ENCODE assay signal across 8 cellular contexts in the genomic region with DNA sequence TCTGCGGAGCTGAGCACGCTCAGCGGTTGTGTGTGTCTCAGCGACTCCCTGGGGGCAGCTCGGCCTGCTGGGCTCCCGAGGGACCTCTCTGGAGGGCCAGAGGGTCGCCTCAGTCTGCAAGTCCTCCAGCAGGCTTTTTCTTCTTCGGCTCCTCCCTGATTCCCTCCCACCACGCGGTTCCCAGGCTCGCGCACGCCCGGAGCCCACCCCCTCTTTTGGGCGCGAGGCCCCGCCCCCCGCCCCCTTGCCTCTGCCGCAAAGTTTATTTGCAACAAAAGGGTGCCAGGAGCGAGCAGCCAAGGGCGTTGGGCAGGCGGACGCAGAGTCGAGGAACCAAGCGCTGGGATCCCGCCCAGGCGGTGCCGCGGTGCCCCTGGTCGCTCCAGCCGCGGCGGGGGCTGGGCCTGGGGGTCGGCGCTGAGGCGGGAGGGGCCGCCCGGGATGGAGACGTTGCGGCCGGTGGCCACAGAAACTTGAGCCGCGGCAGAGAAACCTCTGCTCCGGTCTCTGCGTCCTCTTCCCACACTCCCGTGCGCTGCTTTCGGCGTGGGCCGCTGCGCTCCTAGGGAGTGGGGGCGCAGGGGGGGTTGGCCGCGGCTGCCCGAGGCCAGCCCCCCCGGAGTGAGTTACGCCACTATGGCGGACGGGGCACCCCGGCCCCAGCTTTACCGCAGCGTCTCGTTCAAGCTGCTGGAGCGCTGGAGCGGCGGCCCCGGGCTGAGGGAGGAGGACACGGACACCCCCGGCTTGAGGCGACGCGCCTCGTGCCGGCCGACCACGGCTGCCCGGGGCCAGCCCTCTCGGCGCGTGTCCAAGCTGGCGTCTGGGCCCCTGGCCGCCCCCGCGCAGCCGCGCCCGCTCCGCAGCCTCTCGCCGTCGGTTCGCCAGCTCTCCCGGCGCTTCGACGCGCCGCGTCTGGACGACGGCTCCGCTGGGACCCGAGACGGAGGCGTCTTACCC. TPM values are rescaled to one million over a fixed set of nuclear protein-coding genes. Genes with fewer than 3 reads are reported as not detected.
DNase-seq lines count a peak whose midpoint lies in the region; ATAC-seq and TF ChIP-seq lines count a peak whose summit lies in the region.

A gene with protein sequence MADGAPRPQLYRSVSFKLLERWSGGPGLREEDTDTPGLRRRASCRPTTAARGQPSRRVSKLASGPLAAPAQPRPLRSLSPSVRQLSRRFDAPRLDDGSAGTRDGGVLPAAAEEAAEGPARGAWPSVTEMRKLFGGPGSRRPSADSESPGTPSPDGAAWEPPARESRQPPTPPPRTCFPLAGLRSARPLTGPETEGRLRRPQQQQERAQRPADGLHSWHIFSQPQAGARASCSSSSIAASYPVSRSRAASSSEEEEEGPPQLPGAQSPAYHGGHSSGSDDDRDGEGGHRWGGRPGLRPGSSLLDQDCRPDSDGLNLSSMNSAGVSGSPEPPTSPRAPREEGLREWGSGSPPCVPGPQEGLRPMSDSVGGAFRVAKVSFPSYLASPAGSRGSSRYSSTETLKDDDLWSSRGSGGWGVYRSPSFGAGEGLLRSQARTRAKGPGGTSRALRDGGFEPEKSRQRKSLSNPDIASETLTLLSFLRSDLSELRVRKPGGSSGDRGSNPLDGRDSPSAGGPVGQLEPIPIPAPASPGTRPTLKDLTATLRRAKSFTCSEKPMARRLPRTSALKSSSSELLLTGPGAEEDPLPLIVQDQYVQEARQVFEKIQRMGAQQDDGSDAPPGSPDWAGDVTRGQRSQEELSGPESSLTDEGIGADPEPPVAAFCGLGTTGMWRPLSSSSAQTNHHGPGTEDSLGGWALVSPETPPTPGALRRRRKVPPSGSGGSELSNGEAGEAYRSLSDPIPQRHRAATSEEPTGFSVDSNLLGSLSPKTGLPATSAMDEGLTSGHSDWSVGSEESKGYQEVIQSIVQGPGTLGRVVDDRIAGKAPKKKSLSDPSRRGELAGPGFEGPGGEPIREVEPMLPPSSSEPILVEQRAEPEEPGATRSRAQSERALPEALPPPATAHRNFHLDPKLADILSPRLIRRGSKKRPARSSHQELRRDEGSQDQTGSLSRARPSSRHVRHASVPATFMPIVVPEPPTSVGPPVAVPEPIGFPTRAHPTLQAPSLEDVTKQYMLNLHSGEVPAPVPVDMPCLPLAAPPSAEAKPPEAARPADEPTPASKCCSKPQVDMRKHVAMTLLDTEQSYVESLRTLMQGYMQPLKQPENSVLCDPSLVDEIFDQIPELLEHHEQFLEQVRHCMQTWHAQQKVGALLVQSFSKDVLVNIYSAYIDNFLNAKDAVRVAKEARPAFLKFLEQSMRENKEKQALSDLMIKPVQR (N-terminal part only) (plus strand): TSS at position 274 of the 960 bp plus-strand sequence. CDS start 363 bp downstream, at position 637.

- no peak within 1 kb of the TSS; the same call in 1 of the 2 replicates for H2AFZ ChIP-seq in OCI-LY1 (ENCODE audit: low read length)
- peak within 1 kb of the TSS; percentile 60 for H2AFZ ChIP-seq in neuron (ENCODE audit: low read depth, low read length)

- no peaks in the 10 kb centered on the region for H3K9me2 ChIP-seq in OCI-LY1 (ENCODE audit: low read depth, low read length)

- TF ChIP-seq CTCF in OCI-LY1 (IDR thresholded peaks at IDR 0.05; ENCODE audit: low read length), result no peak
- TF ChIP-seq CTCF in upper lobe of right lung (IDR thresholded peaks at IDR 0.05), result no peak

- H3K27me3 ChIP-seq in CD4-positive, alpha-beta memory T cell (ENCODE audit: insufficient read depth, low read length), result no peaks in the 10 kb centered on the region
- H3K27me3 ChIP-seq in OCI-LY1 (ENCODE audit: insufficient read depth, low read length), result no peaks in the 10 kb centered on the region
- H3K27me3 ChIP-seq in neuron (ENCODE audit: insufficient read depth, low read length), result no peaks in the 10 kb centered on the region
- H3K27me3 ChIP-seq in upper lobe of right lung, result no peaks in the 10 kb centered on the region

- peaks cover 7 to 15% of the 10 kb centered on the region in 2 donors for H3K27me3 Mint-ChIP-seq in CD4-positive, alpha-beta memory T cell
- peaks cover 48% of the 10 kb centered on the region for H3K27me3 Mint-ChIP-seq in activated naive CD8-positive, alpha-beta T cell treated with anti-CD3 and anti-CD28 coated beads, Interleukin-2, amount 10 ng/mL, durations not matched to agents 7 days and 5 days

- peak in 3 of 5 donors; percentile 15 to 35 (median 22) for DNase-seq in CD4-positive, alpha-beta memory T cell
- DNase-seq in activated naive CD8-positive, alpha-beta T cell treated with anti-CD3 and anti-CD28 coated beads, Interleukin-2, amount 10 ng/mL, durations not matched to agents 7 days and 5 days, result peak; percentile 56
- DNase-seq in germinal center (ENCODE audit: low spot score) (peak; percentile 65), upper lobe of right lung (peak; percentile 89)

- intact Hi-C loops in CD4-positive, alpha-beta memory T cell (cut with micrococcal nuclease), result no loop called here
- intact Hi-C loops in upper lobe of right lung (cut with DNase I), result loop anchor here (5.0 kb wide), 1 partner anchor 39 kb away; no protein-coding TSS in a partner anchor

- H3K9me3 ChIP-seq in CD4-positive, alpha-beta memory T cell (ENCODE audit: control insufficient read depth in 1 of 2, low read length in 2 of 2), result no peaks in the 10 kb centered on the region
- H3K9me3 ChIP-seq in OCI-LY1 (ENCODE audit: low read length), result no peaks in the 10 kb centered on the region
- peaks cover 1% of the 10 kb centered on the region for H3K9me3 ChIP-seq in neuron (ENCODE audit: low read length)
- no peaks in the 10 kb centered on the region for H3K9me3 ChIP-seq in upper lobe of right lung

- no peaks in the 10 kb centered on the region for H3K36me3 Mint-ChIP-seq in CD4-positive, alpha-beta memory T cell
- H3K36me3 Mint-ChIP-seq in activated naive CD8-positive, alpha-beta T cell treated with anti-CD3 and anti-CD28 coated beads, Interleukin-2, amount 10 ng/mL, durations not matched to agents 7 days and 5 days, result no peaks in the 10 kb centered on the region

- H3K4me1 Mint-ChIP-seq in CD4-positive, alpha-beta memory T cell, result peaks cover 6 to 18% (median 11%) of the 10 kb centered on the region in 4 donors
- H3K4me1 Mint-ChIP-seq in activated naive CD8-positive, alpha-beta T cell treated with anti-CD3 and anti-CD28 coated beads, Interleukin-2, amount 10 ng/mL, durations not matched to agents 7 days and 5 days, result peaks cover 7% of the 10 kb centered on the region

- ATAC-seq in GM19438 (IDR thresholded peaks at IDR 0.05; ENCODE audit: low read depth, unreplicated experiment), result peak; percentile 47
- peak; percentile 14 for ATAC-seq in HG03571 (IDR thresholded peaks at IDR 0.05; ENCODE audit: unreplicated experiment)
- ATAC-seq in activated naive CD8-positive, alpha-beta T cell treated with anti-CD3 and anti-CD28 coated beads, Interleukin-2, amount 10 ng/mL, durations not matched to agents 7 days and 5 days (ENCODE audit: low read depth), result peak; percentile 13
- peak; percentile 37 for ATAC-seq in upper lobe of right lung

- H3K79me2 ChIP-seq in OCI-LY1 (ENCODE audit: insufficient read depth, low read length), result no peaks in the 10 kb centered on the region

- CTCF ChIA-PET in CD4-positive, alpha-beta memory T cell (lab: Charles Lee; ENCODE audit: partially characterized antibody), result interaction anchor here (1.2 to 7.3 kb wide), 10 partner anchors 8 to 353 kb away, joined by 3 to 110 read pairs (median 9); no protein-coding TSS in a partner anchor

- no peaks in the 10 kb centered on the region for H4K20me1 ChIP-seq in OCI-LY1 (ENCODE audit: insufficient read depth, low read length)

- peak within 1 kb of the TSS; percentile 23 to 58 for H3K4me3 ChIP-seq in CD4-positive, alpha-beta memory T cell (ENCODE audit: low read length in 2 of 2)
- H3K4me3 ChIP-seq in OCI-LY1 (ENCODE audit: low read depth, low read length, poor library complexity, severe bottlenecking), result peak within 1 kb of the TSS; percentile 83
- H3K4me3 ChIP-seq in neuron (ENCODE audit: low read length), result peak within 1 kb of the TSS; percentile 60
- peak within 1 kb of the TSS; percentile 76 for H3K4me3 ChIP-seq in upper lobe of right lung

- no peak within 1 kb of the TSS for H3K27ac ChIP-seq in CD4-positive, alpha-beta memory T cell (ENCODE audit: low read depth, low read length)
- H3K27ac ChIP-seq in OCI-LY1 (ENCODE audit: low read depth, low read length, poor library complexity, severe bottlenecking), result no peak within 1 kb of the TSS
- H3K27ac ChIP-seq in upper lobe of right lung, result peak within 1 kb of the TSS; percentile 98

- peak within 1 kb of the TSS in 6 of 7 donors; percentile 10 to 88 (median 54) for H3K27ac Mint-ChIP-seq in CD4-positive, alpha-beta memory T cell
- H3K27ac Mint-ChIP-seq in activated naive CD8-positive, alpha-beta T cell treated with anti-CD3 and anti-CD28 coated beads, Interleukin-2, amount 10 ng/mL, durations not matched to agents 7 days and 5 days, result peak within 1 kb of the TSS; percentile 38

- POLR2A ChIA-PET in CD4-positive, alpha-beta memory T cell (lab: Charles Lee; ENCODE audit: partially characterized antibody), result interaction anchor here (1.9 kb wide), 1 partner anchor 28 kb away, joined by 11 read pairs; no protein-coding TSS in a partner anchor
- POLR2A ChIA-PET in activated naive CD8-positive, alpha-beta T cell treated with anti-CD3 and anti-CD28 coated beads, Interleukin-2, amount 10 ng/mL, durations not matched to agents 7 days and 5 days (lab: Charles Lee), result interaction anchor here (1.8 to 2.1 kb wide), 2 partner anchors 27 to 29 kb away, joined by 4 to 6 read pairs; no protein-coding TSS in a partner anchor

- H3K4me2 ChIP-seq in OCI-LY1 (ENCODE audit: low read length), result peak within 1 kb of the TSS; percentile 98

- peaks cover 8% of the 10 kb centered on the region for H3K4me1 ChIP-seq in CD4-positive, alpha-beta memory T cell (ENCODE audit: insufficient read depth, low read length)
- peaks cover 14% of the 10 kb centered on the region for H3K4me1 ChIP-seq in OCI-LY1 (ENCODE audit: insufficient read depth, low read length, severe bottlenecking)
- H3K4me1 ChIP-seq in neuron (ENCODE audit: insufficient read depth, low read length), result peaks cover 52% of the 10 kb centered on the region
- peaks cover 39% of the 10 kb centered on the region for H3K4me1 ChIP-seq in upper lobe of right lung

- H3K9me3 Mint-ChIP-seq in CD4-positive, alpha-beta memory T cell, result no peaks in the 10 kb centered on the region
- H3K9me3 Mint-ChIP-seq in activated naive CD8-positive, alpha-beta T cell treated with anti-CD3 and anti-CD28 coated beads, Interleukin-2, amount 10 ng/mL, durations not matched to agents 7 days and 5 days, result no peaks in the 10 kb centered on the region

- H3K4me3 Mint-ChIP-seq in CD4-positive, alpha-beta memory T cell, result peak within 1 kb of the TSS; percentile 84 to 96 (median 94)
- H3K4me3 Mint-ChIP-seq in activated naive CD8-positive, alpha-beta T cell treated with anti-CD3 and anti-CD28 coated beads, Interleukin-2, amount 10 ng/mL, durations not matched to agents 7 days and 5 days, result peak within 1 kb of the TSS; percentile 93

- H3K9ac ChIP-seq in OCI-LY1 (ENCODE audit: low read length), result peak within 1 kb of the TSS; percentile 56

- no peaks in the 10 kb centered on the region for H3K36me3 ChIP-seq in CD4-positive, alpha-beta memory T cell (ENCODE audit: insufficient read depth, low read length)
- H3K36me3 ChIP-seq in OCI-LY1 (ENCODE audit: insufficient read depth, low read length), result no peaks in the 10 kb centered on the region
- H3K36me3 ChIP-seq in neuron (ENCODE audit: insufficient read depth, low read length), result peaks cover 5% of the 10 kb centered on the region
- H3K36me3 ChIP-seq in upper lobe of right lung, result no peaks in the 10 kb centered on the region

- no peaks in the 10 kb centered on the region for H3F3A ChIP-seq in OCI-LY1 (ENCODE audit: insufficient read depth, low read length)

RNA-seq across cellular contexts. Expression of the gene that starts here (rescaled TPM):
- total RNA-seq in CD4-positive, alpha-beta memory T cell, result under 1 TPM in 1 of 2 experiments, not detected in 1; 0.23 TPM
- polyA plus RNA-seq in CD4-positive, alpha-beta memory T cell, result not detected
- total RNA-seq in activated naive CD8-positive, alpha-beta T cell treated with anti-CD3 and anti-CD28 coated beads, Interleukin-2, amount 10 ng/mL, durations not matched to agents 7 days and 5 days, result not detected
- total RNA-seq in upper lobe of right lung, result 74.5 TPM

Comparison
In these comparisons a context has a peak if more than half of its experiments do, and no peak if none do; other contexts are left out.
1. RNA of the gene that starts here (total RNA-seq): 74.5 TPM in upper lobe of right lung (single experiment); 0.23 TPM in CD4-positive, alpha-beta memory T cell and not detected in activated naive CD8-positive, alpha-beta T cell treated with anti-CD3 and anti-CD28 coated beads, Interleukin-2, amount 10 ng/mL, durations not matched to agents 7 days and 5 days; every median in the first group is over 10 times any median in the second.
2. Peak in DNase-seq and H3K4me3 ChIP-seq in CD4-positive, alpha-beta memory T cell; RNA of the gene not detected or under 1 TPM.
3. Peak in DNase-seq and ATAC-seq in activated naive CD8-positive, alpha-beta T cell treated with anti-CD3 and anti-CD28 coated beads, Interleukin-2, amount 10 ng/mL, durations not matched to agents 7 days and 5 days; RNA of the gene not detected or under 1 TPM.
4. DNase-seq: peak in every context shown above with its lines; median percentile 89 in upper lobe of right lung; 65 in germinal center; 56 in activated naive CD8-positive, alpha-beta T cell treated with anti-CD3 and anti-CD28 coated beads, Interleukin-2, amount 10 ng/mL, durations not matched to agents 7 days and 5 days; 22 in CD4-positive, alpha-beta memory T cell.
5. Peak in every context shown above with its lines, with median percentiles within 50 percentile points of each other: H3K4me3 ChIP-seq and ATAC-seq.